In the genomic region with DNA sequence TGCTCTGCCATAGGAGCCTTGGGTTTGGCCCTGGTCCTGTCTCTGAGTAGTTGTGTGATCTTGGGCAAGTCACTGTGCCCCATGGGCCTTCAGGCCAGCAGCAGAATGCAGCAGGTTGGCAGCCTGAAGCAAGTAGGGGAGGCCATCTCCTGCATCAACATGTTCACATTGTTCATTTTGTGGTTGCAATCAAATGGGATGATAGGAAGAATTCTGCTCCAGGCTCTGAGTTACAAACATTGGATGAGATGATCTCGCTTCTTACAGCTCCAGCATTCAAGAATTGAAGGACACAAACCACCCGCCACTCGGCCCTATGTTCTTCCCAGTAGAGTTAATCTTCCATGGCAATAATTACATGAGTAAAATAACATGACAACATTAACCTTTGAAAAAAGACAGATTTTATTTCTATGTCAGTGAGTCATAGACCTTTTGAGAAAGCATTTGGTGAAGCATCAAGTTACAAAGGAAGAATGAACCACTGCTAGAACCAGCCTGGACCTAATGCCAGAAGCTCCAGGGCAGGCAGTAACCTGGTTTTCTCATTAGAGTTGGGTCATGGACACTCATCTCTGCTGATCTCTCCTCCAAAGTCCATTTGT, we compare ENCODE assay signal across 1 cellular context.
TF ChIP-seq lines count a peak whose summit lies in the region.

No MANE protein-coding gene starts in this region.

TF ChIP-seq in IMR-90, 13 proteins besides CTCF, POLR2A, EP300 and RAD21 (continued from another document):
- TF ChIP-seq USF2 (IDR thresholded peaks at IDR 0.05; ENCODE audit: low read depth, low read length), result no peak
- TF ChIP-seq SMC3 (IDR thresholded peaks at IDR 0.05; ENCODE audit: low read depth, low read length), result no peak
- no peak for TF ChIP-seq MAFK (IDR thresholded peaks at IDR 0.05; ENCODE audit: low read depth, low read length)
- TF ChIP-seq MAZ (IDR thresholded peaks at IDR 0.05; ENCODE audit: borderline replicate concordance, low read depth, low read length), result no peak
